23 cellular contexts compared by ENCODE assay signal in genomic region chr4:1516881-1517480, GRCh38.
"Had no signal": no experiment of that assay in that cellular context is flagged by ENCODE, and none has a peak within 500 bp of the region (broad histone marks: within the 10 kb centered on the region; RNA-seq: fewer than 3 reads in every experiment).

No MANE protein-coding gene starts in this region.

- H3K27me3 ChIP-seq: colonic mucosa, pancreas, right atrium auricular region had no signal

- H3K27ac ChIP-seq: brain microvascular endothelial cell, cardiac muscle cell, colonic mucosa, foreskin keratinocyte, hepatocyte, pancreas, right atrium auricular region, tibial nerve had no signal

- H3K36me3 ChIP-seq: brain microvascular endothelial cell, cardiac muscle cell, colonic mucosa, pancreas, right atrium auricular region, tibial nerve had no signal

- H3K9me3 ChIP-seq: colonic mucosa, pancreas, right atrium auricular region, tibial nerve had no signal

- FAIRE-seq: endothelial cell of umbilical vein, pancreas had no signal

- H3K4me3 ChIP-seq: cardiac muscle cell, colonic mucosa, hepatocyte, lung, pancreas, right atrium auricular region, tibial nerve had no signal

- H3K4me1 ChIP-seq: colonic mucosa, foreskin keratinocyte, pancreas had no signal

- DNase-seq: brain microvascular endothelial cell; cerebellar nuclear complex; colonic mucosa; effector CD4-positive, alpha-beta T cell; endodermal cell; erythroblast; foreskin keratinocyte; kidney glomerular epithelial cell; mesendoderm; naive B cell; nucleus accumbens; stimulated activated CD4-positive, alpha-beta T cell treated with anti-CD3 and anti-CD28 coated beads, Interleukin-15, amount 100 ng/mL, for 24 hours; stimulated activated CD4-positive, alpha-beta T cell treated with anti-CD3 and anti-CD28 coated beads, Interleukin-1b, Interleukin-23, amount 100 ng/mL, for 48 hours; stimulated activated CD4-positive, alpha-beta T cell treated with anti-CD3 and anti-CD28 coated beads, Interleukin-4, amount 100 ng/mL, for 24 hours had no signal

- ATAC-seq: foreskin keratinocyte; left lobe of liver; pancreas; stimulated activated memory B cell treated with anti-CD40 and anti-IgM and Interleukin-4, amounts not matched to agents 10 μg/mL and 1 μg/mL and 100 μg/mL, for 72 hours had no signal
